Comparison of ENCODE assay signal across 27 cellular contexts in genomic region chr3:46768061-46768460, GRCh38.
A peak's percentile ranks its signal among the peaks of the same experiment; 100 is the strongest.
DNase-seq lines count a peak whose midpoint lies in the region; TF ChIP-seq lines count a peak whose summit lies in the region.
"Had no signal": no experiment of that assay in that cellular context is flagged by ENCODE, and none has a peak within 500 bp of the region (broad histone marks: within the 10 kb centered on the region; RNA-seq: fewer than 3 reads in every experiment).

No MANE protein-coding gene starts in this region.

- POLR2A ChIA-PET in HEK293 (lab: Yijun Ruan, JAX) = interaction anchor here (0.7 kb wide), 1 partner anchor 12 kb away, joined by 5 read pairs; no protein-coding TSS in a partner anchor

- CTCF ChIA-PET in HEK293 (lab: Yijun Ruan, JAX) = no interaction called here

- no peak for TF ChIP-seq CTCF in HEK293 (tag by site-specific recombination; IDR thresholded peaks at IDR 0.05)

- no peaks in the 10 kb centered on the region for H3K9me3 ChIP-seq in HEK293 (ENCODE audit: control insufficient read depth, insufficient read depth, low read depth, low read length)
- H3K9me3 ChIP-seq: BE2C had no signal

- H3K36me3 ChIP-seq in HEK293 (ENCODE audit: control insufficient read depth in 2 of 2, insufficient read depth in 1 of 2, low read length in 2 of 2) = no peaks in the 10 kb centered on the region
- H3K36me3 ChIP-seq: BE2C, BLaER1 had no signal

- no peak overlapping the region for H3K27ac ChIP-seq in HEK293 (ENCODE audit: extremely low read depth, low read depth, low read length)
- H3K27ac ChIP-seq: 22Rv1; A549; BLaER1; BLaER1 treated with 17β-estradiol and CSF1 and Interleukin-3, amounts not matched to agents 10 nM and 100 nM; C4-2B had no signal

- no peak for DNase-seq in cerebellar cortex (ENCODE audit: low spot score)
- DNase-seq: 8988T; ACHN; AML-193; BE2C; C1 segment of cervical spinal cord; Caco-2; Calu3; CD4-positive, alpha-beta memory T cell; CD4-positive, alpha-beta T cell; CD4-positive, CD25-positive, alpha-beta regulatory T cell; CD8-positive, alpha-beta memory T cell; CD8-positive, alpha-beta T cell; COR-L47; DMS 273 treated with DMSO at 0.1 percent for 48 hours; DMS153; DMS53; DMS79; DMS79 treated with DMSO at 0.1 percent for 48 hours; DND-41; EL had no signal

- no peaks in the 10 kb centered on the region for H3K4me1 ChIP-seq in HEK293 (ENCODE audit: control insufficient read depth, insufficient read depth, low read length)
- H3K4me1 ChIP-seq: A549; BE2C; BLaER1; BLaER1 treated with 17β-estradiol and CSF1 and Interleukin-3, amounts not matched to agents 10 nM and 100 nM; Caco-2 had no signal

- H3K4me3 ChIP-seq in HEK293 (ENCODE audit: low read depth, low read length) = no peak overlapping the region
- H3K4me3 ChIP-seq: A549; BLaER1; BLaER1 treated with 17β-estradiol and CSF1 and Interleukin-3, amounts not matched to agents 10 nM and 100 nM had no signal

TF ChIP-seq in HEK293, 187 proteins besides CTCF, POLR2A, EP300 and RAD21:
- TF ChIP-seq GLIS1 (tag by site-specific recombination; IDR thresholded peaks at IDR 0.05) (no peak), ZNF585B (tag by site-specific recombination; IDR thresholded peaks at IDR 0.05) (no peak), ZNF518A (tag by site-specific recombination; conservative IDR thresholded peaks at IDR 0.05; ENCODE audit: low read depth) (no peak), PRDM10 (tag by site-specific recombination; IDR thresholded peaks at IDR 0.05) (no peak), ZNF404 (tag by site-specific recombination; IDR thresholded peaks at IDR 0.05) (no peak), SETDB1 (IDR thresholded peaks at IDR 0.05; ENCODE audit: insufficient read length, low read length) (peak; percentile 91), ZNF148 (tag by site-specific recombination; IDR thresholded peaks at IDR 0.05; ENCODE audit: borderline replicate concordance) (no peak), ZNF223 (tag by site-specific recombination; IDR thresholded peaks at IDR 0.05) (no peak), ZFP3 (tag by site-specific recombination; IDR thresholded peaks at IDR 0.05; ENCODE audit: low read depth) (no peak), TRIM28 (IDR thresholded peaks at IDR 0.05; ENCODE audit: borderline replicate concordance, low read length) (0 out of 2 replicates have a peak, but pooled peaks have one; percentile 18), ZNF394 (tag by site-specific recombination; IDR thresholded peaks at IDR 0.05; ENCODE audit: borderline replicate concordance) (no peak)
